ENCODE assay signal across 26 cellular contexts in genomic region chr2:224041554-224041953, GRCh38. TPM values are rescaled to one million over a fixed set of nuclear protein-coding genes. Genes with fewer than 3 reads are reported as not detected.
DNase-seq lines count a peak whose midpoint lies in the region; ATAC-seq and TF ChIP-seq lines count a peak whose summit lies in the region.
"Had no signal": no experiment of that assay in that cellular context is flagged by ENCODE, and none has a peak within 500 bp of the region (broad histone marks: within the 10 kb centered on the region; RNA-seq: fewer than 3 reads in every experiment).

No MANE protein-coding gene starts in this region.

- H3K79me1 ChIP-seq in mesendoderm (ENCODE audit: low read length): peaks cover 2% of the 10 kb centered on the region

- no peak overlapping the region for H2BK5ac ChIP-seq in mesendoderm (ENCODE audit: low read length)

- no peak overlapping the region for H3K4me2 ChIP-seq in mesendoderm (ENCODE audit: low read length)
- no peak overlapping the region for H3K4me2 ChIP-seq in PC-3 (ENCODE audit: low read length)
- H3K4me2 ChIP-seq: A549 had no signal

- no peak overlapping the region for H3K18ac ChIP-seq in mesendoderm (ENCODE audit: low read length)

- no peak overlapping the region for H2BK120ac ChIP-seq in mesendoderm (ENCODE audit: low read depth, low read length)

- no peak overlapping the region for H4K5ac ChIP-seq in mesendoderm (ENCODE audit: low read length)

- H4K8ac ChIP-seq in mesendoderm (ENCODE audit: low read depth, low read length): no peak overlapping the region

- H3K79me2 ChIP-seq in mesendoderm (ENCODE audit: control insufficient read depth, insufficient read depth, low read length): peaks cover 24% of the 10 kb centered on the region
- H3K79me2 ChIP-seq in PC-3 (ENCODE audit: low read length): peaks cover 11% of the 10 kb centered on the region

- H3K23ac ChIP-seq in mesendoderm (ENCODE audit: low read length): no peak overlapping the region

- H2BK15ac ChIP-seq in mesendoderm (replicated peaks; ENCODE audit: low read depth): no peak overlapping the region

- no peak overlapping the region for H2AFZ ChIP-seq in PC-3 (ENCODE audit: low read length)
- H2AFZ ChIP-seq: hepatocyte had no signal

- peak overlapping the region; percentile 57 for H2AK5ac ChIP-seq in mesendoderm (ENCODE audit: low read length)

- no peaks in the 10 kb centered on the region for H3F3A ChIP-seq in PC-3 (ENCODE audit: low read length, unreplicated experiment)

- no peak overlapping the region for H3K56ac ChIP-seq in mesendoderm (ENCODE audit: low read length)

- BruUV-seq in PC-3 (replicated peaks; lab: Mats Ljungman, UMichigan): no TSS peak

- no peaks in the 10 kb centered on the region for H3K9me3 ChIP-seq in breast epithelium
- H3K9me3 ChIP-seq in PC-3 (ENCODE audit: low read length): no peaks in the 10 kb centered on the region
- H3K9me3 ChIP-seq: A549, MG63, thyroid gland had no signal

- H3K4ac ChIP-seq in mesendoderm (ENCODE audit: low read depth, low read length): no peak overlapping the region

- H3K4me3 ChIP-seq in mesendoderm (ENCODE audit: low read length) (no peak overlapping the region), breast epithelium (no peak overlapping the region), PC-3 (ENCODE audit: low read length) (no peak overlapping the region)
- H3K4me3 ChIP-seq: A549, cardiac muscle cell, hepatocyte, K562, MG63, SK-N-MC, thyroid gland had no signal

- H3K9me2 ChIP-seq in PC-3 (replicated peaks; ENCODE audit: low read length): no peaks in the 10 kb centered on the region

- no peak overlapping the region for H3K9ac ChIP-seq in mesendoderm (ENCODE audit: low read length)
- H3K9ac ChIP-seq in PC-3 (ENCODE audit: low read length): no peak overlapping the region

- no CpG with 5 or more reads among the region's 6 CpGs for WGBS in mesendoderm (ENCODE audit: extremely low coverage, insufficient coverage, low lambda C conversion rate)

- CTCF ChIA-PET in PC-3 (lab: Charles Lee): no interaction called here

- H3K4me1 ChIP-seq in mesendoderm (ENCODE audit: control insufficient read depth, low read depth, low read length) (peaks cover 7% of the 10 kb centered on the region), breast epithelium (peaks cover 0 to 5% of the 10 kb centered on the region in 2 donors), PC-3 (ENCODE audit: insufficient read depth, low read length) (peaks cover 15% of the 10 kb centered on the region)
- H3K4me1 ChIP-seq: thyroid gland had no signal

- H3K36me3 ChIP-seq in mesendoderm (ENCODE audit: control insufficient read depth, insufficient read depth, low read length) (peaks cover 1% of the 10 kb centered on the region), breast epithelium (no peaks in the 10 kb centered on the region), PC-3 (ENCODE audit: low read depth, low read length) (no peaks in the 10 kb centered on the region)
- H3K36me3 ChIP-seq: cardiac muscle cell, MG63, thyroid gland had no signal

- no peak for ATAC-seq in PC-3
- ATAC-seq: A549; activated CD4-positive, CD25-positive, alpha-beta regulatory T cell treated with anti-CD3 and anti-CD28 coated beads, Interleukin-2, amount 50 U/mL, for 24 hours; activated CD8-positive, alpha-beta T cell treated with anti-CD3 and anti-CD28 coated beads for 36 hours; K562; left lobe of liver; naive thymus-derived CD4-positive, alpha-beta T cell; stimulated activated naive CD8-positive, alpha-beta T cell treated with anti-CD3 and anti-CD28 coated beads, Interleukin-15, Interleukin-2, amounts not matched to agents 100 U/mL and 50 U/mL, for 24 hours had no signal

- POLR2A ChIA-PET in PC-3 (lab: Charles Lee; ENCODE audit: unreplicated experiment): no interaction called here

- no peaks in the 10 kb centered on the region for H3K27me3 ChIP-seq in mesendoderm (ENCODE audit: insufficient read depth, low read length, poor library complexity)
- H3K27me3 ChIP-seq in breast epithelium: no peaks in the 10 kb centered on the region
- no peaks in the 10 kb centered on the region for H3K27me3 ChIP-seq in PC-3 (ENCODE audit: low read length)
- H3K27me3 ChIP-seq: MG63, thyroid gland had no signal

- TF ChIP-seq POLR2A in breast epithelium (IDR thresholded peaks at IDR 0.05): no peak

- H4K20me1 ChIP-seq in PC-3 (ENCODE audit: low read length): no peaks in the 10 kb centered on the region

- no peak for TF ChIP-seq CTCF in breast epithelium (IDR thresholded peaks at IDR 0.05)
- TF ChIP-seq CTCF in PC-3 (conservative IDR thresholded peaks at IDR 0.05; ENCODE audit: low read depth, low read length): no peak

- DNase-seq in SIG-M5 treated with dmso at 0.1 percent for 504 hours (lab: John Stamatoyannopoulos, UW; ENCODE audit: unreplicated experiment): peak; percentile 36
- DNase-seq in SIG-M5 (lab: John Stamatoyannopoulos, UW): no peak
- DNase-seq in anterior cingulate cortex (lab: John Stamatoyannopoulos, UW): peak in 47 of 58 donors; percentile 3 to 81 (median 37)
- no peak for DNase-seq in mesendoderm
- no peak for DNase-seq in breast epithelium (ENCODE audit: low spot score in 2 of 2)
- no peak for DNase-seq in GM19240 (ENCODE audit: insufficient read length, low spot score)
- no peak for DNase-seq in PC-3
- no peak for DNase-seq in iPS-NIHi7 (ENCODE audit: extremely low spot score)
- DNase-seq: activated CD8-positive, alpha-beta T cell treated with anti-CD3 and anti-CD28 coated beads for 36 hours; aorta; HCEC 1CT; MG63; naive thymus-derived CD4-positive, alpha-beta T cell; NCI-H1694; NCI-H2171; NCI-H510A treated with DMSO at 0.1 percent for 48 hours; RPMI8226; stimulated activated naive CD8-positive, alpha-beta T cell treated with anti-CD3 and anti-CD28 coated beads, Interleukin-15, Interleukin-2, amounts not matched to agents 100 U/mL and 50 U/mL, for 24 hours; thyroid gland had no signal

- no peak overlapping the region for H3K27ac ChIP-seq in mesendoderm (ENCODE audit: low read depth, low read length)
- H3K27ac ChIP-seq in breast epithelium: peak overlapping the region in 1 of 2 donors; percentile 34
- no peak overlapping the region for H3K27ac ChIP-seq in PC-3 (ENCODE audit: low read length)
- H3K27ac ChIP-seq: A549, cardiac muscle cell, hepatocyte, SK-N-MC, thyroid gland had no signal

- intact Hi-C loops in breast epithelium (cut with DNase I; ENCODE audit: low total_unique reads): no loop called here
- intact Hi-C loops in PC-3 (cut with micrococcal nuclease): no loop called here

RNA-seq across cellular contexts. Expression of gene SERPINE2, which starts 2.5 kb away (rescaled TPM):
- polyA plus RNA-seq in mesendoderm (2013, experiment 1 of 2): 995 TPM
- 979 TPM for polyA plus RNA-seq in mesendoderm (2013, experiment 2 of 2)
- total RNA-seq in breast epithelium (10 to 100 TPM in 2 of 3 donors, 1 to 10 TPM in 1; 1.8 to 44.6 (median 11.9) TPM), PC-3 (2014; rRNA removed) (17.1 and 18.8 TPM in 2 replicates)

Comparison
In these comparisons a context has a peak if more than half of its experiments do, and no peak if none do; other contexts are left out.
1. DNase-seq: peak in SIG-M5 treated with dmso at 0.1 percent for 504 hours (single experiment) and anterior cingulate cortex (47 of 58); none in SIG-M5 (single experiment), mesendoderm (single experiment), breast epithelium (0 of 2), GM19240 (single experiment), PC-3 (single experiment) and iPS-NIHi7 (single experiment).